Comparison of ENCODE assay signal across 17 cellular contexts in the genomic region with DNA sequence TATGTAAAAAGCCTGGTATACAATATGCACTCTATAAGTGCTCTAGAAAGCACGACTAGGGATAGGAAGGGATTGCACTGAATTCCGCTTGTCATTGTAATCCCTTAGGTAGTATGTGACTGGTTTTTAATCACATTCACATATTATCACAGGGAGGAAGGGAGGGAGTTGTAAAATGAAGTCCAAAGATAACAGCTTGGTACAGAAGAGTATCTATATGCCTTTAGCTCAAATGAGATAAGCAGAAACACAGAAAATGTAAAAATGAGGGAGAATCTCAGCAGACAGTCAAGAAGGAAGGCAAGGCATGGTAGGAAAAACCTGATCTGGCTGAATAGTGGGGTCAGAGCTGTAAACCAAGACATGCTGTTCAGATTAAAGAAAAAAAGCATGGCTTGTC.
"Had no signal": no experiment of that assay in that cellular context is flagged by ENCODE, and none has a peak within 500 bp of the region (broad histone marks: within the 10 kb centered on the region; RNA-seq: fewer than 3 reads in every experiment).

No MANE protein-coding gene starts in this region.

- H3K4me1 Mint-ChIP-seq: neural progenitor cell had no signal

- H3K9me3 ChIP-seq: prostate gland, thyroid gland had no signal

- H3K4me2 ChIP-seq: neural progenitor cell had no signal

- ATAC-seq: esophagus mucosa, gastrocnemius medialis, T-cell had no signal

- DNase-seq: activated CD4-positive, alpha-beta T cell treated with anti-CD3 and anti-CD28 coated beads for 1 hour; activated gamma-delta T cell treated with Interleukin-2 at 50 U/mL for 16 hours; brain microvascular endothelial cell; gastrocnemius medialis; head of caudate nucleus; stimulated activated CD4-positive, alpha-beta T cell treated with anti-CD3 and anti-CD28 coated beads, Interleukin-12 subunit alpha, Interleukin-12 subunit beta, amount 100 ng/mL, for 4 hours; stimulated activated CD4-positive, alpha-beta T cell treated with anti-CD3 and anti-CD28 coated beads, Interleukin-1b, Interleukin-23, amount 100 ng/mL, for 48 hours; stimulated activated CD8-positive, alpha-beta memory T cell treated with anti-CD3 and anti-CD28 coated beads, Interleukin-4, amount 100 ng/mL, for 48 hours; stimulated activated naive CD4-positive, alpha-beta T cell treated with Interleukin-2 at 50 U/mL for 16 hours; T-cell; thyroid gland had no signal

- H3K27me3 Mint-ChIP-seq: T-cell had no signal

- H3K27me3 ChIP-seq: brain microvascular endothelial cell, gastrocnemius medialis, neural progenitor cell, right atrium auricular region, thyroid gland had no signal

- H3K4me3 ChIP-seq: coronary artery, gastrocnemius medialis, neural progenitor cell, prostate gland, right atrium auricular region, thyroid gland had no signal

- H3K9ac ChIP-seq: neural progenitor cell had no signal

- H3K27ac ChIP-seq: brain microvascular endothelial cell, coronary artery, gastrocnemius medialis, neural progenitor cell, prostate gland, right atrium auricular region, thyroid gland had no signal

- H3K27ac Mint-ChIP-seq: activated T-helper 1 cell treated with anti-CD3 and anti-CD28 coated beads, Interleukin-12 subunit alpha, Interleukin-12 subunit beta, Interleukin-2, Interleukin-4 antibody, amounts not matched to agents 30 ng/mL and 10 ng/mL and 1 ng/mL, durations not matched to agents 14 hours and 24 hours and 36 hours; neural progenitor cell; T-cell had no signal

- H3K4me3 Mint-ChIP-seq: activated T-helper 1 cell treated with anti-CD3 and anti-CD28 coated beads, Interleukin-12 subunit alpha, Interleukin-12 subunit beta, Interleukin-2, Interleukin-4 antibody, amounts not matched to agents 30 ng/mL and 10 ng/mL and 1 ng/mL, durations not matched to agents 14 hours and 24 hours and 36 hours; neural progenitor cell; T-cell had no signal

- H2AFZ ChIP-seq: neural progenitor cell had no signal

- H3K36me3 ChIP-seq: brain microvascular endothelial cell, gastrocnemius medialis, prostate gland, right atrium auricular region, thyroid gland had no signal
